Comparison of ENCODE assay signal across 12 cellular contexts in the genomic region with DNA sequence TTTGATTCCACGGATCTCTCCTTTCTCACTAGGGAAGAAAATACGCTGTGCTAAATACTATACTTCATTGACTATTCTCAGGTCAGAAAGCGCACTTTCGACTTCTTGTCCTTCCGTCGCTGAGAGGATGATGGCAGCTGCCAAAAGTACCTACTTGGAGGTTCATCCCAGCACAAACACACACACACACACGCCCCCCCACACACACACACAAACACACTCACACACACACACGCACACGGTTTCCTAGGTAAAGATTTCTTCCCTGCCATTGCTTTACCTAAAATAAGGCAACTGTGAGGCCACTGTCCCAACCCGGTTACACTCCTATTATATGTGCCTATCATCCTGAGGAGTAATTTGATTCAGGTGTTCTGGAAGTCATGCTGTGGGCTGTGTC. TPM values are rescaled to one million over a fixed set of nuclear protein-coding genes. Genes with fewer than 3 reads are reported as not detected.
DNase-seq lines count a peak whose midpoint lies in the region; ATAC-seq and TF ChIP-seq lines count a peak whose summit lies in the region.
"Not testable (repeated sequence)": the region's sequence is repeated elsewhere in the genome, so short reads cannot be mapped to it uniquely, and the experiment has no call there.
"Had no signal": no experiment of that assay in that cellular context is flagged by ENCODE, and none has a peak within 500 bp of the region (broad histone marks: within the 10 kb centered on the region; RNA-seq: fewer than 3 reads in every experiment).

No MANE protein-coding gene starts in this region.

- not testable (repeated sequence) for TF ChIP-seq POLR2A in body of pancreas (IDR thresholded peaks at IDR 0.05); gastrocnemius medialis (IDR thresholded peaks at IDR 0.05); testis (IDR thresholded peaks at IDR 0.05)

- WGBS in body of pancreas, 2 donors, result 72 to 77% methylated on average over 8 of the region's 10 CpGs
- 79 to 86% methylated on average over 4 to 5 of the region's 10 CpGs for WGBS in heart right ventricle, 2 donors
- WGBS in testis, 2 donors, result 69 to 78% methylated on average over 8 of the region's 10 CpGs

- not testable (repeated sequence) for H3K9me3 ChIP-seq in BE2C, body of pancreas, heart right ventricle, mucosa of descending colon, gastrocnemius medialis, testis

- H3K4me1 ChIP-seq in BE2C; body of pancreas; heart right ventricle; mucosa of descending colon (ENCODE audit: low read depth); gastrocnemius medialis; testis: not testable (repeated sequence)

- ATAC-seq in body of pancreas, heart right ventricle, mucosa of descending colon, gastrocnemius medialis: not testable (repeated sequence)

- intact Hi-C loops in body of pancreas (cut with DNase I); heart right ventricle (cut with DNase I); mucosa of descending colon (cut with DNase I, micrococcal nuclease); gastrocnemius medialis (cut with DNase I; ENCODE audit: low total_unique reads); testis (cut with DNase I; ENCODE audit: low total_unique reads): not testable (repeated sequence)

- H3K27me3 ChIP-seq in BE2C, body of pancreas, heart right ventricle, gastrocnemius medialis, testis: not testable (repeated sequence)

- in situ Hi-C loops in gastrocnemius medialis (cut with MboI; ENCODE audit: low sequenced_read_pairs in 4 of 4), result not testable (repeated sequence)

- H3K27ac ChIP-seq in body of pancreas, heart right ventricle, gastrocnemius medialis, testis: not testable (repeated sequence)

- not testable (repeated sequence) for H3K36me3 ChIP-seq in BE2C; body of pancreas (replicated peaks in 1 of 2; ENCODE audit: insufficient read depth in 1 of 2, low read depth in 2 of 2); heart right ventricle; mucosa of descending colon (ENCODE audit: low read depth); gastrocnemius medialis; testis (ENCODE audit: low read depth, missing control alignments)

- not testable (repeated sequence) for H3K4me3 ChIP-seq in BE2C (ENCODE audit: low read depth, low read length); body of pancreas; heart right ventricle; mucosa of descending colon; gastrocnemius medialis; testis

- DNase-seq in BE2C (peak; percentile 32), activated T-cell treated with anti-CD3 and anti-CD28 coated beads for 4 hours (peak; percentile 11), body of pancreas (peak; percentile 26 to 48 (median 36)), heart right ventricle (peak; percentile 5 to 35), mucosa of descending colon (peak; percentile 5 to 81 (median 35)), gastrocnemius medialis (peak; percentile 28 to 35), testis (peak; percentile 52)
- DNase-seq in activated CD4-positive, CD25-positive, alpha-beta regulatory T cell treated with anti-CD3 and anti-CD28 coated beads, Interleukin-2, amount 50 U/mL, for 16 hours (ENCODE audit: low read depth, low spot score), result peak; percentile 0

- TF ChIP-seq CTCF in BE2C (IDR thresholded peaks at IDR 0.05; ENCODE audit: low read depth, low read length); body of pancreas (IDR thresholded peaks at IDR 0.05); heart right ventricle (IDR thresholded peaks at IDR 0.05); mucosa of descending colon (IDR thresholded peaks at IDR 0.05); gastrocnemius medialis (IDR thresholded peaks at IDR 0.05 in 4 of 5, conservative IDR thresholded peaks at IDR 0.05 in 1 of 5); testis (IDR thresholded peaks at IDR 0.05): not testable (repeated sequence)

RNA-seq across cellular contexts. Expression of a gene that starts 4.3 kb away (rescaled TPM):
- not detected for polyA plus RNA-seq in BE2C (2012; ENCODE audit: insufficient read depth, insufficient read length, low read depth)
- not detected for total RNA-seq in body of pancreas
- total RNA-seq in heart right ventricle, result not detected
- polyA plus RNA-seq in heart right ventricle, result not detected
- not detected for total RNA-seq in mucosa of descending colon
- total RNA-seq in gastrocnemius medialis, result not detected
- total RNA-seq in testis, result not detected
- not detected for polyA plus RNA-seq in testis (ENCODE audit: insufficient read depth, low read depth, low replicate concordance)
- total RNA-seq: endodermal cell, hepatocyte, IMR-90, MCF 10A had no signal
- polyA plus RNA-seq: hepatocyte, IMR-90 had no signal

RNA-seq across cellular contexts. Expression of a gene that starts 9.0 kb away (rescaled TPM):
- polyA plus RNA-seq in BE2C (2012; ENCODE audit: insufficient read depth, insufficient read length, low read depth), result not detected
- total RNA-seq in body of pancreas, result not detected
- total RNA-seq in heart right ventricle, result not detected
- not detected for polyA plus RNA-seq in heart right ventricle
- total RNA-seq in mucosa of descending colon, result not detected
- total RNA-seq in gastrocnemius medialis, result not detected
- total RNA-seq in testis, result not detected
- not detected for polyA plus RNA-seq in testis (ENCODE audit: insufficient read depth, low read depth, low replicate concordance)
- total RNA-seq: endodermal cell, hepatocyte, IMR-90, MCF 10A had no signal
- polyA plus RNA-seq: hepatocyte, IMR-90 had no signal

RNA-seq across cellular contexts. Expression of a gene that starts 13.8 kb away (rescaled TPM):
- polyA plus RNA-seq in BE2C (2012; ENCODE audit: insufficient read depth, insufficient read length, low read depth), result not detected
- total RNA-seq in body of pancreas (not detected), heart right ventricle (not detected), mucosa of descending colon (not detected), gastrocnemius medialis (not detected), testis (not detected)
- polyA plus RNA-seq in heart right ventricle (not detected), testis (ENCODE audit: insufficient read depth, low read depth, low replicate concordance) (not detected)
- total RNA-seq: endodermal cell, hepatocyte, IMR-90, MCF 10A had no signal
- polyA plus RNA-seq: hepatocyte, IMR-90 had no signal

RNA-seq across cellular contexts. Expression of a gene that starts 18.5 kb away (rescaled TPM):
- not detected for polyA plus RNA-seq in BE2C (2012; ENCODE audit: insufficient read depth, insufficient read length, low read depth)
- not detected for total RNA-seq in body of pancreas
- total RNA-seq in heart right ventricle, result not detected
- not detected for polyA plus RNA-seq in heart right ventricle
- total RNA-seq in mucosa of descending colon, result not detected
- total RNA-seq in gastrocnemius medialis, result not detected
- total RNA-seq in testis, result not detected
- polyA plus RNA-seq in testis (ENCODE audit: insufficient read depth, low read depth, low replicate concordance), result not detected
- total RNA-seq: endodermal cell, hepatocyte, IMR-90, MCF 10A had no signal
- polyA plus RNA-seq: hepatocyte, IMR-90 had no signal

RNA-seq across cellular contexts. Expression of a gene that starts 23.3 kb away (rescaled TPM):
- not detected for polyA plus RNA-seq in BE2C (2012; ENCODE audit: insufficient read depth, insufficient read length, low read depth)
- total RNA-seq in body of pancreas, result not detected
- not detected for total RNA-seq in heart right ventricle
- not detected for polyA plus RNA-seq in heart right ventricle
- total RNA-seq in mucosa of descending colon, result not detected
- not detected for total RNA-seq in gastrocnemius medialis
- total RNA-seq in testis, result not detected
- not detected for polyA plus RNA-seq in testis (ENCODE audit: insufficient read depth, low read depth, low replicate concordance)
- total RNA-seq: endodermal cell, hepatocyte, IMR-90, MCF 10A had no signal
- polyA plus RNA-seq: hepatocyte, IMR-90 had no signal

Comparison
In these comparisons a context has a peak if more than half of its experiments do, and no peak if none do; other contexts are left out.
1. DNase-seq: peak in every context shown above with its lines; median percentile 52 in testis; 36 in body of pancreas; 35 in mucosa of descending colon; 32 in BE2C; 32 in gastrocnemius medialis; 20 in heart right ventricle; 11 in activated T-cell treated with anti-CD3 and anti-CD28 coated beads for 4 hours; 0 in activated CD4-positive, CD25-positive, alpha-beta regulatory T cell treated with anti-CD3 and anti-CD28 coated beads, Interleukin-2, amount 50 U/mL, for 16 hours.